ENCODE assay signal across 1 cellular context in the genomic region with DNA sequence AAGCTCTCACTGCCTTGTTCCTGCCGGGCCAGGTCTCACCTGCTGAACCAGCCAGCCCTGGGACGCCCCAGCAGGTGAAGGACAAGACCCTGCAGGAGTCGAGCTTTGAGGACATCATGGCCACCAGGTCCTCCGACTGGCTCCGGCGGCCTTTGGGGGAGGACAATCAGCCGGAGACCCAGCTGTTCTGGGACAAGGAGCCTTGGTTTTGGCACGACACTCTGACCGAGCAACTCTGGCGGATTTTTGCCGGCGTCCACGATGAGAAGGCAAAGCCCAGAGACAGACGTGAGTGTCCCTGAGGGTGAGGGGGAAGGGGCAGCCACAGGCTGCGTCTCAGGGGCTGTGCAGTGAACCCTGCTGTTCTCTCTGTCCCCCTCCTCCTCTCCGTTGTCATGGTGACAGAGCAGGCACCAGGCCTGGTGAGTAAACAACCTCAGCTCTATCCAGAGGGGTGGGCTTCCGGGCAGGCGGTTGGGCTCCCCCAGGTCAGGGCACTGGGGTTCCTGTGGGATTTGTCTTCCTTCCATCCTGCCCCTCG.
A peak's percentile ranks its signal among the peaks of the same experiment; 100 is the strongest.
TF ChIP-seq lines count a peak whose summit lies in the region.

No MANE protein-coding gene starts in this region.

TF ChIP-seq in K562, 482 proteins besides CTCF, POLR2A, EP300 and RAD21:
- TF ChIP-seq ZNF124 (CRISPR knock-in tag; IDR thresholded peaks at IDR 0.05), result no peak
- TF ChIP-seq RFX1 (IDR thresholded peaks at IDR 0.05), result peak; percentile 87
